In genomic region chr22:45034821-45035220, GRCh38 we compare ENCODE assay signal across 28 cellular contexts. TPM values are rescaled to one million over a fixed set of nuclear protein-coding genes. Genes with fewer than 3 reads are reported as not detected.
DNase-seq lines count a peak whose midpoint lies in the region; FAIRE-seq and TF ChIP-seq lines count a peak whose summit lies in the region.
"Had no signal": no experiment of that assay in that cellular context is flagged by ENCODE, and none has a peak within 500 bp of the region (broad histone marks: within the 10 kb centered on the region; RNA-seq: fewer than 3 reads in every experiment).

No MANE protein-coding gene starts in this region.

- POLR2A ChIA-PET in H1 (lab: Charles Lee; ENCODE audit: partially characterized antibody) = interaction anchor here (1.3 to 2.2 kb wide), 2 partner anchors 13 to 30 kb away, joined by 4 to 7 read pairs; no protein-coding TSS in a partner anchor

- no peak for TF ChIP-seq EP300 in H1 (IDR thresholded peaks at IDR 0.05; ENCODE audit: borderline replicate concordance in 1 of 2, low read depth in 2 of 2, low read length in 2 of 2)

- no peaks in the 10 kb centered on the region for H3K79me2 ChIP-seq in H1 (ENCODE audit: control insufficient read depth in 1 of 2, insufficient read depth in 2 of 2, low read length in 2 of 2)
- no peaks in the 10 kb centered on the region for H3K79me2 ChIP-seq in MM.1S (ENCODE audit: low read length)

- no peak overlapping the region for H3K9ac ChIP-seq in H1 (replicated peaks in 1 of 4; ENCODE audit: extremely low read depth in 1 of 4, low read depth in 3 of 4, low read length in 3 of 4)
- no peak overlapping the region for H3K9ac ChIP-seq in neuronal stem cell (ENCODE audit: low read depth, low read length, poor library complexity)
- no peak overlapping the region for H3K9ac ChIP-seq in MM.1S (ENCODE audit: low read length)
- H3K9ac ChIP-seq: BLaER1 had no signal

- H3K4me3 ChIP-seq in H1 (ENCODE audit: extremely low read depth in 1 of 4, insufficient read depth in 2 of 4, low read depth in 3 of 4, low read length in 4 of 4) (no peak overlapping the region), neuronal stem cell (ENCODE audit: low read length in 2 of 2) (no peak overlapping the region), MM.1S (ENCODE audit: low read length) (no peak overlapping the region)
- H3K4me3 ChIP-seq: BLaER1, GM12878 had no signal

- no peak overlapping the region for H4K5ac ChIP-seq in H1 (ENCODE audit: insufficient read length, low read depth, low read length)

- H3K4me2 ChIP-seq in H1 (ENCODE audit: insufficient read depth in 1 of 2, low read depth in 2 of 2, low read length in 2 of 2) = no peak overlapping the region
- no peak overlapping the region for H3K4me2 ChIP-seq in neuronal stem cell (ENCODE audit: insufficient read depth, low read length, poor library complexity, severe bottlenecking)
- no peak overlapping the region for H3K4me2 ChIP-seq in MM.1S (ENCODE audit: low read depth, low read length)

- H3K4ac ChIP-seq in H1 (replicated peaks; ENCODE audit: insufficient read length, low read depth, low read length) (no peak overlapping the region), neuronal stem cell (ENCODE audit: low read length) (no peak overlapping the region)

- no peaks in the 10 kb centered on the region for H3F3A ChIP-seq in MM.1S (ENCODE audit: insufficient read depth, low read length)

- H3K4me1 ChIP-seq in H1 (replicated peaks in 1 of 4; ENCODE audit: control insufficient read depth in 3 of 4, insufficient read depth in 4 of 4, low read length in 3 of 4) (no peaks in the 10 kb centered on the region; a peak in 1 of 7 replicates), neuronal stem cell (ENCODE audit: control insufficient read depth in 2 of 2, insufficient read depth in 1 of 2, low read depth in 1 of 2, low read length in 2 of 2) (no peaks in the 10 kb centered on the region), MM.1S (ENCODE audit: low read length) (no peaks in the 10 kb centered on the region)
- H3K4me1 ChIP-seq: BE2C had no signal

- H3K9me2 ChIP-seq in MM.1S (replicated peaks; ENCODE audit: insufficient read depth, low read length) = no peaks in the 10 kb centered on the region

- CTCF ChIA-PET in H1 (lab: Charles Lee; ENCODE audit: partially characterized antibody) = interaction anchor here (1.2 to 2.0 kb wide), 4 partner anchors 13 to 174 kb away, joined by 3 to 6 read pairs (median 4); no protein-coding TSS in a partner anchor

- TF ChIP-seq CTCF in H1 (IDR thresholded peaks at IDR 0.05; ENCODE audit: control extremely low read depth in 1 of 3, insufficient read depth in 1 of 3, low read depth in 1 of 3, low read length in 3 of 3) = no peak
- TF ChIP-seq CTCF in MM.1S (IDR thresholded peaks at IDR 0.05; ENCODE audit: low read length) = no peak

- peak overlapping the region; percentile 57; the same call in 1 of the 2 replicates for H4K8ac ChIP-seq in H1 (ENCODE audit: extremely low read depth, insufficient read depth, low read length)
- no peak overlapping the region for H4K8ac ChIP-seq in neuronal stem cell (ENCODE audit: low read depth, low read length)

- no peak for TF ChIP-seq POLR2A in H1 (IDR thresholded peaks at IDR 0.05; ENCODE audit: control extremely low read depth in 1 of 2, low read depth in 2 of 2, low read length in 2 of 2)

- intact Hi-C loops in posterior vena cava (cut with DNase I) = no loop called here

- no peak overlapping the region for H3K56ac ChIP-seq in H1 (replicated peaks; ENCODE audit: insufficient read length, low read depth, low read length)

- H2BK20ac ChIP-seq in H1 (ENCODE audit: low read length) = peak overlapping the region; percentile 82; the same call in 1 of the 2 replicates

- H4K91ac ChIP-seq in H1 (replicated peaks; ENCODE audit: insufficient read length, low read length) = peak overlapping the region; percentile 75
- no peak overlapping the region for H4K91ac ChIP-seq in neuronal stem cell (ENCODE audit: low read depth, low read length, poor library complexity)

- TF ChIP-seq RAD21 in H1 (IDR thresholded peaks at IDR 0.05 in 1 of 2, conservative IDR thresholded peaks at IDR 0.05 in 1 of 2; ENCODE audit: low read depth in 2 of 2, low read length in 2 of 2) = no peak

- H3K36me3 ChIP-seq in H1 (ENCODE audit: control insufficient read depth in 2 of 4, insufficient read depth in 4 of 4, low read length in 3 of 4) (no peaks in the 10 kb centered on the region), neuronal stem cell (replicated peaks in 1 of 2; ENCODE audit: control insufficient read depth in 2 of 2, insufficient read depth in 2 of 2, low read length in 2 of 2) (no peaks in the 10 kb centered on the region), MM.1S (replicated peaks; ENCODE audit: insufficient read depth, low read length) (no peaks in the 10 kb centered on the region)
- H3K36me3 ChIP-seq: BE2C, BLaER1 had no signal

- peak overlapping the region; percentile 82; the same call in 1 of the 2 replicates for H2BK12ac ChIP-seq in H1 (ENCODE audit: low read depth, low read length)
- no peak overlapping the region for H2BK12ac ChIP-seq in neuronal stem cell (ENCODE audit: low read length)

- H2BK5ac ChIP-seq in H1 (ENCODE audit: low read depth, low read length) (no peak overlapping the region), neuronal stem cell (ENCODE audit: low read length) (no peak overlapping the region)

- H3K79me1 ChIP-seq in H1 (ENCODE audit: low read depth, low read length) = no peaks in the 10 kb centered on the region
- H3K79me1 ChIP-seq in neuronal stem cell (ENCODE audit: low read depth, low read length) = no peaks in the 10 kb centered on the region

- H3K27ac ChIP-seq in H1 (ENCODE audit: low read depth, low read length) = no peak overlapping the region
- no peak overlapping the region for H3K27ac ChIP-seq in neuronal stem cell (replicated peaks; ENCODE audit: low read length)
- no peak overlapping the region for H3K27ac ChIP-seq in MM.1S (ENCODE audit: low read length)
- H3K27ac ChIP-seq: BLaER1 had no signal

- DNase-seq in H1 (ENCODE audit: low read depth in 1 of 2, low spot score in 2 of 2) (no peak), neuronal stem cell (ENCODE audit: low spot score) (no peak), posterior vena cava (ENCODE audit: low spot score) (peak; percentile 68), superior temporal gyrus (ENCODE audit: extremely low spot score) (no peak), MM.1S (no peak), SIG-M5 (lab: John Stamatoyannopoulos, UW) (no peak)
- DNase-seq: 8988T; ACHN; BE2C; C1 segment of cervical spinal cord; CD4-positive, alpha-beta memory T cell; CD4-positive, CD25-positive, alpha-beta regulatory T cell; CD8-positive, alpha-beta memory T cell; COR-L47; DMS 273 treated with DMSO at 0.1 percent for 48 hours; DMS153; DMS53; DMS79; DND-41; EL; GDM1 had no signal

- H2AK5ac ChIP-seq in H1 (ENCODE audit: low read depth, low read length) = peak overlapping the region; percentile 88
- H2AK5ac ChIP-seq in neuronal stem cell (ENCODE audit: low read depth, low read length) = peak overlapping the region; percentile 33

- H4K20me1 ChIP-seq in H1 (replicated peaks in 1 of 2; ENCODE audit: control insufficient read depth in 1 of 2, insufficient read depth in 2 of 2, low read length in 2 of 2) (no peaks in the 10 kb centered on the region), MM.1S (ENCODE audit: insufficient read depth, low read length) (no peaks in the 10 kb centered on the region)

- H3K23ac ChIP-seq in H1 (ENCODE audit: insufficient read length) = no peak overlapping the region
- no peak overlapping the region for H3K23ac ChIP-seq in neuronal stem cell (ENCODE audit: low read depth, low read length, poor library complexity)

- no peak for FAIRE-seq in H1 (lab: Jason Lieb, UNC)
- FAIRE-seq: A204.1, GM12878, GM12892, GM18507 had no signal

- no peaks in the 10 kb centered on the region; the same call in 1 of the 2 replicates for H3K23me2 ChIP-seq in H1 (ENCODE audit: low read depth, low read length)

- H3K9me3 ChIP-seq in H1 (ENCODE audit: insufficient read depth in 2 of 2, low read depth in 1 of 2, low read length in 1 of 2) (peaks cover 18 to 29% of the 10 kb centered on the region in 2 experiments), neuronal stem cell (replicated peaks in 1 of 2; ENCODE audit: control insufficient read depth in 2 of 2, insufficient read depth in 1 of 2, low read depth in 1 of 2, low read length in 2 of 2) (peaks cover 0 to 3% of the 10 kb centered on the region in 2 donors), MM.1S (replicated peaks; ENCODE audit: insufficient read depth, low read length) (no peaks in the 10 kb centered on the region)
- H3K9me3 ChIP-seq: BE2C had no signal

- 93% methylated on average over 8 of the region's 8 CpGs; no CpG with 5 or more reads in 1 of the 2 experiments for WGBS in H1 (ENCODE audit: extremely low coverage in 1 of 2, insufficient coverage in 1 of 2, insufficient read length in 1 of 2, insufficient replicate concordance in 2 of 2, low coverage in 1 of 2, low lambda C conversion rate in 2 of 2, missing lambda C conversion rate in 1 of 2), 2 experiments
- WGBS in neuronal stem cell (ENCODE audit: extremely low coverage in 2 of 2, insufficient read length in 2 of 2, insufficient replicate concordance in 1 of 2), 2 donors = no CpG with 5 or more reads among the region's 8 CpGs

- H2AFZ ChIP-seq in H1 (ENCODE audit: low read length) = no peak overlapping the region
- H2AFZ ChIP-seq in neuronal stem cell (ENCODE audit: low read length) = no peak overlapping the region
- no peak overlapping the region for H2AFZ ChIP-seq in MM.1S (ENCODE audit: low read length)

- H2BK120ac ChIP-seq in H1 (replicated peaks; ENCODE audit: low read depth, low read length) (no peak overlapping the region), neuronal stem cell (ENCODE audit: low read depth, low read length) (no peak overlapping the region)

- H2BK15ac ChIP-seq in H1 (ENCODE audit: low read length) (no peak overlapping the region), neuronal stem cell (ENCODE audit: low read length) (no peak overlapping the region)

- H3K14ac ChIP-seq in H1 (ENCODE audit: insufficient read length) (no peak overlapping the region), neuronal stem cell (ENCODE audit: low read length) (peak overlapping the region; percentile 67)

- H3K27me3 ChIP-seq in H1 (replicated peaks in 1 of 4; ENCODE audit: control insufficient read depth in 3 of 4, extremely low read depth in 1 of 4, insufficient read depth in 3 of 4, low read length in 3 of 4) = no peaks in the 10 kb centered on the region
- peaks cover 0 to 7% (median 0%) of the 10 kb centered on the region in 3 experiments for H3K27me3 ChIP-seq in neuronal stem cell (ENCODE audit: control insufficient read depth in 3 of 3, insufficient read depth in 3 of 3, low read depth in 1 of 3, low read length in 3 of 3)
- H3K27me3 ChIP-seq in MM.1S (replicated peaks; ENCODE audit: insufficient read depth, low read length) = peaks cover 83% of the 10 kb centered on the region
- H3K27me3 ChIP-seq: BLaER1 had no signal

- H3K18ac ChIP-seq in H1 (ENCODE audit: extremely low read depth, low read length) = no peak overlapping the region
- H3K18ac ChIP-seq in neuronal stem cell (ENCODE audit: low read length) = peak overlapping the region; percentile 53

RNA-seq across cellular contexts. Expression of gene PHF21B, which starts 25.0 kb away (rescaled TPM):
- total RNA-seq in H1 (2021; fragmentation: NEBNext Ultra II Directional; extraction: Animal tissue kit (Norgen Biotek cat#: 25700)) = 57.2 and 68.1 TPM in 2 replicates
- 19.3 and 24.7 TPM in 2 replicates for polyA plus RNA-seq in H1 (2011; rRNA removed)
- 25.0 TPM for polyA plus RNA-seq in H1 (2011; cell fraction: cytosol; rRNA removed)
- polyA plus RNA-seq in H1 (2011; cell fraction: nucleus; rRNA removed) = 90.7 TPM
- 21.1 to 32.7 TPM (median 27.9 TPM) in 4 replicates for polyA plus RNA-seq in H1 (2012, experiment 1 of 2)
- polyA plus RNA-seq in H1 (2012, experiment 2 of 2) = 6.5 TPM
- polyA plus RNA-seq in H1 (2013, experiment 1 of 2) = 18.8 TPM
- 14.5 TPM for polyA plus RNA-seq in H1 (2013, experiment 2 of 2)
- polyA minus RNA-seq in H1 (2011; rRNA and poly(A)+ RNA removed) = 41.2 and 52.3 TPM in 2 replicates
- polyA minus RNA-seq in H1 (2011; cell fraction: cytosol; rRNA and poly(A)+ RNA removed) = 47.8 TPM
- 135 TPM for polyA minus RNA-seq in H1 (2011; cell fraction: nucleus; rRNA and poly(A)+ RNA removed)
- 17.7 TPM for polyA plus RNA-seq in neuronal stem cell (2013, experiment 1 of 2)
- polyA plus RNA-seq in neuronal stem cell (2013, experiment 2 of 2) = 21.4 TPM
- total RNA-seq in posterior vena cava = under 1 TPM; 0.32 to 0.38 TPM
- total RNA-seq: CD4-positive, alpha-beta memory T cell; CD4-positive, CD25-positive, alpha-beta regulatory T cell; CD8-positive, alpha-beta memory T cell; GM12878 had no signal
- polyA plus RNA-seq: AG04450; CD14-positive monocyte; CD4-positive, alpha-beta memory T cell; CD4-positive, CD25-positive, alpha-beta regulatory T cell; CD8-positive, alpha-beta memory T cell had no signal

Comparison
In these comparisons a context has a peak if more than half of its experiments do, and no peak if none do; other contexts are left out.
1. RNA of gene PHF21B, which starts 25.0 kb away (total RNA-seq): 57.2 to 68.1 TPM in H1; 0.32 to 0.38 TPM in posterior vena cava; every median in the first group is over 10 times any median in the second.